8 cellular contexts compared by ENCODE assay signal in genomic region chr12:118102609-118103008, GRCh38. TPM values are rescaled to one million over a fixed set of nuclear protein-coding genes. Genes with fewer than 3 reads are reported as not detected.
DNase-seq lines count a peak whose midpoint lies in the region; ATAC-seq and TF ChIP-seq lines count a peak whose summit lies in the region.

No MANE protein-coding gene starts in this region.

- no peaks in the 10 kb centered on the region for H3K9me3 Mint-ChIP-seq in stimulated activated naive CD8-positive, alpha-beta T cell treated with anti-CD3 and anti-CD28 coated beads, Interleukin-15, Interleukin-2, amounts not matched to agents 100 ng/mL and 50 ng/mL, for 24 hours

- intact Hi-C loops in body of pancreas (cut with DNase I): no loop called here

- peaks cover 20% of the 10 kb centered on the region for H3K27me3 Mint-ChIP-seq in stimulated activated naive CD8-positive, alpha-beta T cell treated with anti-CD3 and anti-CD28 coated beads, Interleukin-15, Interleukin-2, amounts not matched to agents 100 ng/mL and 50 ng/mL, for 24 hours

- H3K4me1 Mint-ChIP-seq in stimulated activated naive CD8-positive, alpha-beta T cell treated with anti-CD3 and anti-CD28 coated beads, Interleukin-15, Interleukin-2, amounts not matched to agents 100 ng/mL and 50 ng/mL, for 24 hours (ENCODE audit: low read depth): peaks cover 9% of the 10 kb centered on the region

- H3K9me3 ChIP-seq in body of pancreas (no peaks in the 10 kb centered on the region), mesodermal cell (ENCODE audit: control insufficient read depth, low read length) (no peaks in the 10 kb centered on the region)

- no peak for ATAC-seq in stimulated activated naive CD8-positive, alpha-beta T cell treated with anti-CD3 and anti-CD28 coated beads, Interleukin-15, Interleukin-2, amounts not matched to agents 100 U/mL and 50 U/mL, for 24 hours
- ATAC-seq in body of pancreas (no peak), esophagus mucosa (no peak), HG02970 (IDR thresholded peaks at IDR 0.05; ENCODE audit: low FRiP score, unreplicated experiment) (no peak)

- peaks cover 15% of the 10 kb centered on the region for H3K4me1 ChIP-seq in body of pancreas
- H3K4me1 ChIP-seq in mesodermal cell (ENCODE audit: control insufficient read depth, insufficient read depth, low read length, poor library complexity, severe bottlenecking): peaks cover 11% of the 10 kb centered on the region

- no peak for TF ChIP-seq CTCF in body of pancreas (IDR thresholded peaks at IDR 0.05)

- no peaks in the 10 kb centered on the region for H3K27me3 ChIP-seq in body of pancreas

- H3K27ac Mint-ChIP-seq in stimulated activated naive CD8-positive, alpha-beta T cell treated with anti-CD3 and anti-CD28 coated beads, Interleukin-15, Interleukin-2, amounts not matched to agents 100 ng/mL and 50 ng/mL, for 24 hours: peak overlapping the region; percentile 58

- no peak for DNase-seq in stimulated activated naive CD8-positive, alpha-beta T cell treated with anti-CD3 and anti-CD28 coated beads, Interleukin-15, Interleukin-2, amounts not matched to agents 100 U/mL and 50 U/mL, for 24 hours
- DNase-seq in body of pancreas (no peak), Kasumi-1 (lab: John Stamatoyannopoulos, UW) (no peak), AG08395 (ENCODE audit: low spot score) (no peak)

- no peaks in the 10 kb centered on the region for H3K36me3 Mint-ChIP-seq in stimulated activated naive CD8-positive, alpha-beta T cell treated with anti-CD3 and anti-CD28 coated beads, Interleukin-15, Interleukin-2, amounts not matched to agents 100 ng/mL and 50 ng/mL, for 24 hours (ENCODE audit: low read depth)

- TF ChIP-seq POLR2A in body of pancreas (IDR thresholded peaks at IDR 0.05): no peak

- H3K36me3 ChIP-seq in body of pancreas (replicated peaks in 1 of 2; ENCODE audit: insufficient read depth in 1 of 2, low read depth in 2 of 2): no peaks in the 10 kb centered on the region
- peaks cover 5% of the 10 kb centered on the region for H3K36me3 ChIP-seq in mesodermal cell (ENCODE audit: control insufficient read depth, insufficient read depth, low read length)

- 43 to 44% methylated on average over 5 of the region's 5 CpGs for whole genome bisulfite sequencing in body of pancreas, 2 donors
- WGBS in mesodermal cell (ENCODE audit: insufficient coverage in 2 of 2), 2 experiments: 0 to 21% methylated on average over 2 to 3 of the region's 5 CpGs

- peak overlapping the region; percentile 86 for H3K4me3 Mint-ChIP-seq in stimulated activated naive CD8-positive, alpha-beta T cell treated with anti-CD3 and anti-CD28 coated beads, Interleukin-15, Interleukin-2, amounts not matched to agents 100 ng/mL and 50 ng/mL, for 24 hours

- H3K4me3 ChIP-seq in body of pancreas (peak overlapping the region in 1 of 2 donors; percentile 85), mesodermal cell (ENCODE audit: extremely low read depth, insufficient read depth, low read length, poor library complexity, severe bottlenecking) (peak overlapping the region; percentile 62)

- H3K27ac ChIP-seq in body of pancreas (peak overlapping the region in 3 of 4 donors; percentile 77 to 92 (median 87)), mesodermal cell (ENCODE audit: low read depth, low read length, severe bottlenecking) (no peak overlapping the region)

RNA-seq across cellular contexts. Expression of gene VSIG10, which starts 1.2 kb away (rescaled TPM):
- 10 to 100 TPM; 20.4 to 41.0 TPM for total RNA-seq in body of pancreas
- polyA plus RNA-seq in mesodermal cell (2013, experiment 1 of 2): 13.3 TPM
- polyA plus RNA-seq in mesodermal cell (2013, experiment 2 of 2): 13.5 TPM
- total RNA-seq in esophagus mucosa: 14.5 TPM

RNA-seq across cellular contexts. Expression of gene PEBP1, which starts 33.3 kb away (rescaled TPM):
- total RNA-seq in body of pancreas (100 to 1,000 TPM; 136 to 334 TPM), esophagus mucosa (142 TPM)
- 159 TPM for polyA plus RNA-seq in mesodermal cell (2013, experiment 1 of 2)
- 132 TPM for polyA plus RNA-seq in mesodermal cell (2013, experiment 2 of 2)

RNA-seq across cellular contexts. Expression of gene WSB2, which starts 41.6 kb away (rescaled TPM):
- total RNA-seq in body of pancreas (10 to 100 TPM; 28.7 to 48.0 TPM), esophagus mucosa (86.7 TPM)
- 50.9 TPM for polyA plus RNA-seq in mesodermal cell (2013, experiment 1 of 2)
- 50.7 TPM for polyA plus RNA-seq in mesodermal cell (2013, experiment 2 of 2)
